In the genomic region with DNA sequence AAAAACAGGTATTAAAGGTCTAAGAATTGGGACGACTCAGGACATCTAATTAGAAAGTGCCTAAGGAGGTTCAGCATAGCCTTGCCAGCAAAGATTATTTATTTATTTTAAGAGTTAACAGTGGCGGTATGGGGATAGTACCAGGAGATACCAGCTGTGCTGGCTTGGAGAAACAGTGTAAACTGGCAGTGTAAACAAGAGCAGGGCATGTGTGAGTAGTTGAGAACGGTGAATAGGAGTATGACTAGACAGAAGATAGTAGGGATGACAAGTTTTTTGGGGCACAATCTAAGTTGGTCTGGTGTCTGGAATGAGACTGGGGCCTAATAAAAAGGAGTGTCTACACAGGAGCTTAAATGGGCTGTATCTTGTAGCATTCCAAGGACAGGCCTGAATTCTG, we compare ENCODE assay signal across 11 cellular contexts. TPM values are rescaled to one million over a fixed set of nuclear protein-coding genes. Genes with fewer than 3 reads are reported as not detected.
A peak's percentile ranks its signal among the peaks of the same experiment; 100 is the strongest.
DNase-seq lines count a peak whose midpoint lies in the region; ATAC-seq and TF ChIP-seq lines count a peak whose summit lies in the region.
"Not testable (repeated sequence)": the region's sequence is repeated elsewhere in the genome, so short reads cannot be mapped to it uniquely, and the experiment has no call there.
"Had no signal": no experiment of that assay in that cellular context is flagged by ENCODE, and none has a peak within 500 bp of the region (broad histone marks: within the 10 kb centered on the region; RNA-seq: fewer than 3 reads in every experiment).

No MANE protein-coding gene starts in this region.

- H3K4me3 ChIP-seq in MM.1S (ENCODE audit: low read length) (0 out of 2 replicates have a peak overlapping the region, but pooled peaks have one; percentile 19), ectodermal cell (ENCODE audit: insufficient read depth, low read depth, low read length) (peak overlapping the region; percentile 6), neural cell (ENCODE audit: low read length) (peak overlapping the region; percentile 65)

- not testable (repeated sequence) for H3K27ac ChIP-seq in MM.1S (ENCODE audit: low read length); ectodermal cell (ENCODE audit: insufficient read depth, low read depth, low read length, poor library complexity, severe bottlenecking); neural cell (ENCODE audit: low read length)

- not testable (repeated sequence) for TF ChIP-seq EP300 in neural cell (conservative IDR thresholded peaks at IDR 0.05; ENCODE audit: poor library complexity, severe bottlenecking)

- H3K79me2 ChIP-seq in MM.1S (ENCODE audit: low read length) = peaks cover 15% of the 10 kb centered on the region
- not testable (repeated sequence) for H3K79me2 ChIP-seq in neural cell (replicated peaks; ENCODE audit: insufficient read depth, low read length)

- POLR2A ChIA-PET in activated CD4-positive, alpha-beta T cell treated with anti-CD3 and anti-CD28 coated beads for 36 hours (lab: Charles Lee) = not testable (repeated sequence)

- H3K36me3 ChIP-seq in MM.1S (replicated peaks; ENCODE audit: insufficient read depth, low read length); ectodermal cell (ENCODE audit: control insufficient read depth, insufficient read depth, low read length); neural cell (ENCODE audit: insufficient read depth, low read length): not testable (repeated sequence)

- H3K4me3 Mint-ChIP-seq in Calu3 (ENCODE audit: low read depth, unreplicated experiment) (peak overlapping the region; percentile 60), immature natural killer cell (peak overlapping the region; percentile 67 to 84 (median 76))
- H3K4me3 Mint-ChIP-seq in activated CD4-positive, alpha-beta T cell treated with anti-CD3 and anti-CD28 coated beads for 36 hours = peak overlapping the region; percentile 82
- peak overlapping the region; percentile 71 for H3K4me3 Mint-ChIP-seq in activated T-helper 17 cell treated with anti-CD3 and anti-CD28 coated beads, Interleukin-2, amount 50 U/mL, for 72 hours

- H3K27ac Mint-ChIP-seq in Calu3 (ENCODE audit: unreplicated experiment) (peak overlapping the region; percentile 2), immature natural killer cell (peak overlapping the region; percentile 74 to 92 (median 86))
- H3K27ac Mint-ChIP-seq in activated CD4-positive, alpha-beta T cell treated with anti-CD3 and anti-CD28 coated beads for 36 hours = peak overlapping the region; percentile 15
- H3K27ac Mint-ChIP-seq in activated T-helper 17 cell treated with anti-CD3 and anti-CD28 coated beads, Interleukin-2, amount 50 U/mL, for 72 hours = not testable (repeated sequence)

- H3K27me3 ChIP-seq in MM.1S (replicated peaks; ENCODE audit: insufficient read depth, low read length) = peaks cover 17% of the 10 kb centered on the region; the same call in 1 of the 2 replicates
- not testable (repeated sequence) for H3K27me3 ChIP-seq in ectodermal cell (ENCODE audit: control insufficient read depth, insufficient read depth, low read length, poor library complexity, severe bottlenecking); neural cell (ENCODE audit: insufficient read depth, low read depth, low read length)

- WGBS in ectodermal cell, 2 experiments = 26 to 30% methylated on average over 3 of the region's 3 CpGs

- H3K9me2 ChIP-seq in MM.1S (replicated peaks; ENCODE audit: insufficient read depth, low read length); neural cell (ENCODE audit: insufficient read depth, low read length): not testable (repeated sequence)

- H3F3A ChIP-seq in MM.1S (ENCODE audit: insufficient read depth, low read length); neural cell (ENCODE audit: insufficient read depth, low read length, poor library complexity, severe bottlenecking): not testable (repeated sequence)

- H3K9me3 ChIP-seq in MM.1S (replicated peaks; ENCODE audit: insufficient read depth, low read length); ectodermal cell (ENCODE audit: control insufficient read depth, low read length); neural cell (ENCODE audit: low read length): not testable (repeated sequence)

- not testable (repeated sequence) for H3K4me1 ChIP-seq in MM.1S (ENCODE audit: low read length); ectodermal cell (ENCODE audit: control insufficient read depth, insufficient read depth, low read length)

- intact Hi-C loops in Calu3 (cut with micrococcal nuclease; ENCODE audit: unreplicated experiment); activated CD4-positive, alpha-beta T cell treated with anti-CD3 and anti-CD28 coated beads for 36 hours (cut with DNase I, micrococcal nuclease): not testable (repeated sequence)

- BruUV-seq in Calu3 (replicated peaks; lab: Mats Ljungman, UMichigan) = not testable (repeated sequence)

- H3K27me3 Mint-ChIP-seq in Calu3 (ENCODE audit: unreplicated experiment) (peaks cover 13% of the 10 kb centered on the region), immature natural killer cell (ENCODE audit: low read depth in 3 of 3) (peaks cover 5 to 13% (median 8%) of the 10 kb centered on the region in 3 donors)
- H3K27me3 Mint-ChIP-seq in activated CD4-positive, alpha-beta T cell treated with anti-CD3 and anti-CD28 coated beads for 36 hours; activated T-helper 17 cell treated with anti-CD3 and anti-CD28 coated beads, Interleukin-2, amount 50 U/mL, for 72 hours: not testable (repeated sequence)

- H3K4me1 Mint-ChIP-seq in Calu3 (ENCODE audit: low read depth, unreplicated experiment) (peaks cover 44% of the 10 kb centered on the region), immature natural killer cell (peaks cover 57 to 64% of the 10 kb centered on the region in 2 donors)
- peaks cover 25% of the 10 kb centered on the region for H3K4me1 Mint-ChIP-seq in activated CD4-positive, alpha-beta T cell treated with anti-CD3 and anti-CD28 coated beads for 36 hours
- H3K4me1 Mint-ChIP-seq in activated T-helper 17 cell treated with anti-CD3 and anti-CD28 coated beads, Interleukin-2, amount 50 U/mL, for 72 hours = peaks cover 40% of the 10 kb centered on the region

- H4K20me1 ChIP-seq in MM.1S (ENCODE audit: insufficient read depth, low read length); neural cell (ENCODE audit: insufficient read depth): not testable (repeated sequence)

- DNase-seq in Calu3; MM.1S; activated CD4-positive, alpha-beta T cell treated with anti-CD3 and anti-CD28 coated beads for 36 hours; immature natural killer cell: not testable (repeated sequence)

- TF ChIP-seq RAD21 in neural cell (conservative IDR thresholded peaks at IDR 0.05) = not testable (repeated sequence)

- H3K36me3 Mint-ChIP-seq in Calu3 (ENCODE audit: insufficient read depth, unreplicated experiment) = peaks cover 30% of the 10 kb centered on the region
- peaks cover 36% of the 10 kb centered on the region for H3K36me3 Mint-ChIP-seq in activated CD4-positive, alpha-beta T cell treated with anti-CD3 and anti-CD28 coated beads for 36 hours (ENCODE audit: low read depth)
- peaks cover 20% of the 10 kb centered on the region for H3K36me3 Mint-ChIP-seq in activated T-helper 17 cell treated with anti-CD3 and anti-CD28 coated beads, Interleukin-2, amount 50 U/mL, for 72 hours (ENCODE audit: low read depth)
- peaks cover 13 to 35% (median 31%) of the 10 kb centered on the region in 3 donors for H3K36me3 Mint-ChIP-seq in immature natural killer cell

- H2AFZ ChIP-seq in MM.1S (ENCODE audit: low read length); neural cell (ENCODE audit: low read depth, low read length): not testable (repeated sequence)

- peak overlapping the region; percentile 45; the same call in 1 of the 2 replicates for H3K4me2 ChIP-seq in MM.1S (ENCODE audit: low read depth, low read length)
- not testable (repeated sequence) for H3K4me2 ChIP-seq in neural cell (ENCODE audit: low read length)

- not testable (repeated sequence) for H3K9me3 Mint-ChIP-seq in Calu3 (ENCODE audit: low read depth, unreplicated experiment); immature natural killer cell
- H3K9me3 Mint-ChIP-seq in activated CD4-positive, alpha-beta T cell treated with anti-CD3 and anti-CD28 coated beads for 36 hours (ENCODE audit: low read depth) = peaks cover 26% of the 10 kb centered on the region
- H3K9me3 Mint-ChIP-seq in activated T-helper 17 cell treated with anti-CD3 and anti-CD28 coated beads, Interleukin-2, amount 50 U/mL, for 72 hours = peaks cover 34% of the 10 kb centered on the region

- TF ChIP-seq CTCF in Calu3 (IDR thresholded peaks at IDR 0.05; ENCODE audit: unreplicated experiment); MM.1S (IDR thresholded peaks at IDR 0.05; ENCODE audit: low read length); neural cell (IDR thresholded peaks at IDR 0.05; ENCODE audit: poor library complexity, severe bottlenecking): not testable (repeated sequence)

- CTCF ChIA-PET in Calu3 (lab: Charles Lee) = interaction anchor here (0.6 kb wide), 1 partner anchor 1005 kb away, joined by 3 read pairs; no protein-coding TSS in a partner anchor
- CTCF ChIA-PET in activated CD4-positive, alpha-beta T cell treated with anti-CD3 and anti-CD28 coated beads for 36 hours (lab: Charles Lee) = not testable (repeated sequence)

- ATAC-seq in activated CD4-positive, alpha-beta T cell treated with anti-CD3 and anti-CD28 coated beads for 36 hours; activated T-helper 17 cell treated with anti-CD3 and anti-CD28 coated beads, Interleukin-2, amount 50 U/mL, for 72 hours (replicated peaks): not testable (repeated sequence)

- H3K9ac ChIP-seq in MM.1S (ENCODE audit: low read length); neural cell (ENCODE audit: low read length): not testable (repeated sequence)

RNA-seq across cellular contexts. Expression of a gene that starts 30.5 kb away (rescaled TPM):
- total RNA-seq in Calu3 (2022) = 1.3 and 1.9 TPM in 2 replicates
- under 1 TPM in 1 of 2 experiments, not detected in 1; 0.09 TPM for total RNA-seq in activated CD4-positive, alpha-beta T cell treated with anti-CD3 and anti-CD28 coated beads for 36 hours
- total RNA-seq in activated T-helper 17 cell treated with anti-CD3 and anti-CD28 coated beads, Interleukin-2, amount 50 U/mL, for 72 hours = under 1 TPM; 0.13 to 0.69 TPM
- not detected for polyA plus RNA-seq in ectodermal cell (2013, experiment 1 of 4)
- 0.09 TPM for polyA plus RNA-seq in ectodermal cell (2013, experiment 2 of 4)
- polyA plus RNA-seq in ectodermal cell (2013, experiment 3 of 4) = not detected
- 0.41 TPM for polyA plus RNA-seq in ectodermal cell (2013, experiment 4 of 4)
- polyA plus RNA-seq in immature natural killer cell (under 1 TPM in 2 of 3 donors, not detected in 1; 0.64 to 0.78 TPM), neural cell (0.31 TPM in 1 of 2 replicates, not detected in the other)
- not detected in 2 replicates for polyA minus RNA-seq in neural cell
- total RNA-seq: dermis microvascular lymphatic vessel endothelial cell, HepG2, lung microvascular endothelial cell, subcutaneous adipose tissue had no signal

RNA-seq across cellular contexts. Expression of a gene that starts 41.4 kb away (rescaled TPM):
- 100 and 111 TPM in 2 replicates for total RNA-seq in Calu3 (2022)
- 1 to 10 TPM; 7.1 to 8.8 TPM for total RNA-seq in activated CD4-positive, alpha-beta T cell treated with anti-CD3 and anti-CD28 coated beads for 36 hours
- total RNA-seq in activated T-helper 17 cell treated with anti-CD3 and anti-CD28 coated beads, Interleukin-2, amount 50 U/mL, for 72 hours = 1 to 10 TPM; 2.9 to 6.1 TPM
- 109 TPM for polyA plus RNA-seq in ectodermal cell (2013, experiment 1 of 4)
- 119 TPM for polyA plus RNA-seq in ectodermal cell (2013, experiment 2 of 4)
- polyA plus RNA-seq in ectodermal cell (2013, experiment 3 of 4) = 68.5 TPM
- polyA plus RNA-seq in ectodermal cell (2013, experiment 4 of 4) = 73.4 TPM
- 10 to 100 TPM in 1 of 3 donors, 1 to 10 TPM in 2; 1.9 to 18.7 (median 4.4) TPM for polyA plus RNA-seq in immature natural killer cell
- polyA plus RNA-seq in neural cell = not detected in 2 replicates
- not detected in 2 replicates for polyA minus RNA-seq in neural cell
- total RNA-seq: dermis microvascular lymphatic vessel endothelial cell, HepG2 had no signal
- polyA plus RNA-seq: HepG2 had no signal

RNA-seq across cellular contexts. Expression of a gene that starts 55.4 kb away (rescaled TPM):
- 50.1 and 54.5 TPM in 2 replicates for total RNA-seq in Calu3 (2022)
- 10 to 100 TPM; 11.9 to 12.8 TPM for total RNA-seq in activated CD4-positive, alpha-beta T cell treated with anti-CD3 and anti-CD28 coated beads for 36 hours
- total RNA-seq in activated T-helper 17 cell treated with anti-CD3 and anti-CD28 coated beads, Interleukin-2, amount 50 U/mL, for 72 hours = 10 to 100 TPM; 20.4 to 25.0 TPM
- polyA plus RNA-seq in ectodermal cell (2013, experiment 1 of 4) = 9.8 TPM
- 8.7 TPM for polyA plus RNA-seq in ectodermal cell (2013, experiment 2 of 4)
- 6.6 TPM for polyA plus RNA-seq in ectodermal cell (2013, experiment 3 of 4)
- polyA plus RNA-seq in ectodermal cell (2013, experiment 4 of 4) = 7.1 TPM
- 10 to 100 TPM in 1 of 3 donors, 1 to 10 TPM in 2; 4.2 to 17.0 (median 4.5) TPM for polyA plus RNA-seq in immature natural killer cell
- polyA plus RNA-seq in neural cell = 9.8 and 14.2 TPM in 2 replicates
- 20.0 and 21.1 TPM in 2 replicates for polyA minus RNA-seq in neural cell

Comparison
In these comparisons a context has a peak if more than half of its experiments do, and no peak if none do; other contexts are left out.
1. H3K4me3 ChIP-seq: peak in every context shown above with its lines; median percentile 65 in neural cell; 19 in MM.1S; 6 in ectodermal cell.
2. RNA of a gene that starts 41.4 kb away (total RNA-seq): 100 to 111 TPM in Calu3; 7.1 to 8.8 TPM in activated CD4-positive, alpha-beta T cell treated with anti-CD3 and anti-CD28 coated beads for 36 hours and 2.9 to 6.1 TPM in activated T-helper 17 cell treated with anti-CD3 and anti-CD28 coated beads, Interleukin-2, amount 50 U/mL, for 72 hours; every median in the first group is over 10 times any median in the second.
3. Peak in every context shown above with its lines, with median percentiles within 50 percentile points of each other: H3K4me3 Mint-ChIP-seq.